Comparison of ENCODE assay signal across 8 cellular contexts in the genomic region with DNA sequence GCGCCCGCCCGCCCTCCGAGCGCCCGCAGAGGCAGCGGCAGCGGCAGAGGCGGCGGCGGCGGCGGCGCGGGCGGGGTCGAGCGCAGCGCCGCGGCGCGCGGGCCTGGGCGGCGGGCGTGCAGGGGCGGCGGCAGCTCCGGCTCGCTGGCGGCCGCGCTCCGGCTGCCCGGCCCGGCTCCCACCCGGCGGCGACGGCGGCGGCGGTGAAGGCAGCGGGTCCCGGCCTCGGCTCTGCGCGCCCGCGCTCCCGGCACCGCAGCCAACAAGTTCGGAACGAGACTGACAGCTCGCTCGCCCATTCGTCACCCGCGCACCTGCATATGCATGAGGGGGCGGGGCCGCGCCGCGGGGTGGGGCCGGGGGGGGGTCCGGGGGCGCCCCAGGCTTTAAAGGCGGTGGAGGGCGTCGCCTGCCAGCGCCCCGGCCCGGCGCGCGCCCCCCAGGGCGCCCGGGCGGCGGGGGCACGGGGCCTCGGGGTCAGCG. TPM values are rescaled to one million over a fixed set of nuclear protein-coding genes. Genes with fewer than 3 reads are reported as not detected.
DNase-seq lines count a peak whose midpoint lies in the region; ATAC-seq and TF ChIP-seq lines count a peak whose summit lies in the region.

TSS of gene JAG2 (minus strand) at position 281 of the 483 bp plus-strand sequence. CDS start 356 bp downstream, outside the sequence.

- H3K4me1 ChIP-seq in HUES6 (ENCODE audit: control insufficient read depth, insufficient read depth, low read length), result peaks cover 33% of the 10 kb centered on the region

- H3K4me3 Mint-ChIP-seq in CD14-positive monocyte, result peak within 1 kb of the TSS; percentile 56 to 81

- peaks cover 2% of the 10 kb centered on the region for H3K4me1 Mint-ChIP-seq in CD14-positive monocyte

- peaks cover 50 to 73% (median 51%) of the 10 kb centered on the region in 3 donors for H3K27me3 Mint-ChIP-seq in CD14-positive monocyte (ENCODE audit: low read depth in 3 of 3)

- intact Hi-C loops in CD14-positive monocyte (cut with micrococcal nuclease), result no loop called here

- DNase-seq in CD14-positive monocyte (ENCODE audit: low spot score) (no peak), T-helper 22 cell (ENCODE audit: low read depth) (peak; percentile 54), T47D (ENCODE audit: low read depth in 1 of 2, low spot score in 1 of 2) (peak; percentile 89 to 96), iris pigment epithelial cell (ENCODE audit: low read depth) (peak; percentile 58), NCI-H128 (lab: John Stamatoyannopoulos, UW; ENCODE audit: unreplicated experiment) (no peak)
- peak; percentile 45 for DNase-seq in stimulated activated CD4-positive, alpha-beta T cell treated with anti-CD3 and anti-CD28 coated beads, Interleukin-1b, Interleukin-23, amount 100 ng/mL, for 48 hours

- TF ChIP-seq CTCF in CD14-positive monocyte (IDR thresholded peaks at IDR 0.05), result no peak

- H3K9me3 ChIP-seq in HUES6 (ENCODE audit: control insufficient read depth, insufficient read depth, low read depth, low read length), result no peaks in the 10 kb centered on the region

- no peak within 1 kb of the TSS for H3K27ac Mint-ChIP-seq in CD14-positive monocyte

- H3K9me3 Mint-ChIP-seq in CD14-positive monocyte, result peaks cover 0 to 13% (median 4%) of the 10 kb centered on the region in 7 donors

- H3K4me3 ChIP-seq in HUES6 (ENCODE audit: low read depth, low read length), result peak within 1 kb of the TSS; percentile 65

- peak within 1 kb of the TSS; percentile 23 for H3K9ac ChIP-seq in HUES6 (ENCODE audit: low read length)

- H3K36me3 Mint-ChIP-seq in CD14-positive monocyte, result no peaks in the 10 kb centered on the region

- no peak for ATAC-seq in GM21381 (IDR thresholded peaks at IDR 0.05; ENCODE audit: unreplicated experiment)

- H3K27ac ChIP-seq in HUES6 (ENCODE audit: low read depth, low read length), result no peak within 1 kb of the TSS

- in situ Hi-C loops in T47D (cut with HindIII; ENCODE audit: low pct_unique_long_range_greater_than_20kb, low sequenced_read_pairs), result no loop called here

- H3K27me3 ChIP-seq in HUES6 (ENCODE audit: control insufficient read depth, insufficient read depth, low read length), result peaks cover 29% of the 10 kb centered on the region

- H3K36me3 ChIP-seq in HUES6 (ENCODE audit: control insufficient read depth, insufficient read depth, low read length), result no peaks in the 10 kb centered on the region

RNA-seq across cellular contexts. Expression of gene JAG2, which starts in this region (rescaled TPM):
- not detected for polyA plus RNA-seq in CD14-positive monocyte

Comparison
In these comparisons a context has a peak if more than half of its experiments do, and no peak if none do; other contexts are left out.
1. DNase-seq: peak in T-helper 22 cell (single experiment), T47D (2 of 2), iris pigment epithelial cell (single experiment) and stimulated activated CD4-positive, alpha-beta T cell treated with anti-CD3 and anti-CD28 coated beads, Interleukin-1b, Interleukin-23, amount 100 ng/mL, for 48 hours (single experiment); none in CD14-positive monocyte (single experiment) and NCI-H128 (single experiment).